In the genomic region with DNA sequence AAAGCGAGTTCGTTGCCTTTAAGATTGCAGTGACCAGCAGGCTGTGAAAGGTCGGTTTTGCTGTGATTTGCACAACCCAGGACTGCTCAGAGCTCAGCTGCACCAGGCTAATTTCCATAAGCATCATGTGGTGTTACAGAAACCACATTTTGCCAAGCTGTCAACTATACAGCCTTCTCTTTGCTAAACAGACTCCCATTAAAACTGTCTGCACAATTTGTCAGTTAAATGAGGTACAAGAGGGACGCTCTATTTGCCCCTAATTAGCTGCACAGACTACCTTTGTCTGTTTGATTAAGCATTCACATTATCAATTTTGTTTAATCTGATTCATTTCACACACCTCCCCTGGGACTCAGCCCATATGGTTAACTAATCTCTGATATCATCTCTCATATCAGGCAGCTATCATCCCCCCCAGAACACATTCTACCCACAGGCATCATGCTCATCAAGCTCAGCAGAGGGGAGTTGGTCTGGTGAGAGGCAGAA, we compare ENCODE assay signal across 12 cellular contexts.
DNase-seq lines count a peak whose midpoint lies in the region; ATAC-seq and TF ChIP-seq lines count a peak whose summit lies in the region.
"Had no signal": no experiment of that assay in that cellular context is flagged by ENCODE, and none has a peak within 500 bp of the region (broad histone marks: within the 10 kb centered on the region; RNA-seq: fewer than 3 reads in every experiment).

No MANE protein-coding gene starts in this region.

- TF ChIP-seq CTCF in glutamatergic neuron (IDR thresholded peaks at IDR 0.05; ENCODE audit: partially characterized antibody, unreplicated experiment) (no peak), progenitor cell of endocrine pancreas (IDR thresholded peaks at IDR 0.05; ENCODE audit: unreplicated experiment) (no peak), ascending aorta (IDR thresholded peaks at IDR 0.05) (no peak)
- TF ChIP-seq CTCF in CD4-positive, alpha-beta T cell (IDR thresholded peaks at IDR 0.05), result no peak

- no peak overlapping the region for H3K4me3 ChIP-seq in ascending aorta

- H3K4me1 ChIP-seq in ascending aorta, result no peaks in the 10 kb centered on the region

- H3K27me3 ChIP-seq in CD4-positive, alpha-beta T cell (ENCODE audit: control insufficient read depth, insufficient read depth, low read length), result no peaks in the 10 kb centered on the region
- no peaks in the 10 kb centered on the region for H3K27me3 ChIP-seq in ascending aorta

- H3K9me3 Mint-ChIP-seq in glutamatergic neuron (ENCODE audit: unreplicated experiment) (peaks cover 2% of the 10 kb centered on the region), progenitor cell of endocrine pancreas (ENCODE audit: low read depth) (no peaks in the 10 kb centered on the region)
- no peaks in the 10 kb centered on the region for H3K9me3 Mint-ChIP-seq in CD4-positive, alpha-beta T cell
- H3K9me3 Mint-ChIP-seq in activated naive CD4-positive, alpha-beta T cell treated with anti-CD3 and anti-CD28 coated beads, Interleukin-2, amount 10 ng/mL, durations not matched to agents 7 days and 5 days, result no peaks in the 10 kb centered on the region
- H3K9me3 Mint-ChIP-seq: activated naive CD8-positive, alpha-beta T cell treated with anti-CD3 and anti-CD28 coated beads for 36 hours; T-helper 2 cell treated with Interferon-gamma antibody and Interleukin-4, amounts not matched to agents 5 μg/mL and 100 μg/mL, for 36 hours had no signal

- H3K4me3 Mint-ChIP-seq in glutamatergic neuron (ENCODE audit: unreplicated experiment), result peak overlapping the region; percentile 9
- H3K4me3 Mint-ChIP-seq in CD4-positive, alpha-beta T cell, result no peak overlapping the region
- no peak overlapping the region for H3K4me3 Mint-ChIP-seq in progenitor cell of endocrine pancreas (ENCODE audit: low read depth)
- no peak overlapping the region for H3K4me3 Mint-ChIP-seq in activated naive CD4-positive, alpha-beta T cell treated with anti-CD3 and anti-CD28 coated beads, Interleukin-2, amount 10 ng/mL, durations not matched to agents 7 days and 5 days
- H3K4me3 Mint-ChIP-seq: activated naive CD8-positive, alpha-beta T cell treated with anti-CD3 and anti-CD28 coated beads for 36 hours; T-helper 2 cell treated with Interferon-gamma antibody and Interleukin-4, amounts not matched to agents 5 μg/mL and 100 μg/mL, for 36 hours had no signal

- H3K36me3 ChIP-seq in ascending aorta, result no peaks in the 10 kb centered on the region

- DNase-seq in glutamatergic neuron, result no peak
- no peak for DNase-seq in CD4-positive, alpha-beta T cell
- no peak for DNase-seq in progenitor cell of endocrine pancreas (ENCODE audit: low spot score, unreplicated experiment)
- DNase-seq in ascending aorta (ENCODE audit: low spot score in 2 of 2), result no peak
- no peak for DNase-seq in activated naive CD4-positive, alpha-beta T cell treated with anti-CD3 and anti-CD28 coated beads, Interleukin-2, amount 10 ng/mL, durations not matched to agents 7 days and 5 days
- DNase-seq: activated CD8-positive, alpha-beta memory T cell treated with anti-CD3 and anti-CD28 coated beads for 24 hours; activated naive CD8-positive, alpha-beta T cell treated with anti-CD3 and anti-CD28 coated beads for 36 hours had no signal

- intact Hi-C loops in CD4-positive, alpha-beta T cell (cut with DNase I, micrococcal nuclease), result no loop called here
- intact Hi-C loops in ascending aorta (cut with DNase I), result no loop called here

- H3K4me1 Mint-ChIP-seq in glutamatergic neuron (ENCODE audit: low read depth, unreplicated experiment), result peaks cover 40% of the 10 kb centered on the region
- no peaks in the 10 kb centered on the region for H3K4me1 Mint-ChIP-seq in CD4-positive, alpha-beta T cell (ENCODE audit: low read depth)
- peaks cover 2% of the 10 kb centered on the region for H3K4me1 Mint-ChIP-seq in progenitor cell of endocrine pancreas (ENCODE audit: low read depth)
- no peaks in the 10 kb centered on the region for H3K4me1 Mint-ChIP-seq in activated naive CD4-positive, alpha-beta T cell treated with anti-CD3 and anti-CD28 coated beads, Interleukin-2, amount 10 ng/mL, durations not matched to agents 7 days and 5 days
- H3K4me1 Mint-ChIP-seq: activated naive CD8-positive, alpha-beta T cell treated with anti-CD3 and anti-CD28 coated beads for 36 hours had no signal

- no peaks in the 10 kb centered on the region for H3K27me3 Mint-ChIP-seq in glutamatergic neuron (ENCODE audit: unreplicated experiment)
- peaks cover 4% of the 10 kb centered on the region for H3K27me3 Mint-ChIP-seq in CD4-positive, alpha-beta T cell
- peaks cover 3% of the 10 kb centered on the region for H3K27me3 Mint-ChIP-seq in progenitor cell of endocrine pancreas
- H3K27me3 Mint-ChIP-seq in activated naive CD4-positive, alpha-beta T cell treated with anti-CD3 and anti-CD28 coated beads, Interleukin-2, amount 10 ng/mL, durations not matched to agents 7 days and 5 days, result peaks cover 20% of the 10 kb centered on the region
- H3K27me3 Mint-ChIP-seq: activated naive CD8-positive, alpha-beta T cell treated with anti-CD3 and anti-CD28 coated beads for 36 hours had no signal

- CTCF ChIA-PET in CD4-positive, alpha-beta T cell (lab: Charles Lee), result no interaction called here
- CTCF ChIA-PET in activated naive CD4-positive, alpha-beta T cell treated with anti-CD3 and anti-CD28 coated beads, Interleukin-2, amount 10 ng/mL, durations not matched to agents 7 days and 5 days (lab: Charles Lee), result interaction anchor here (0.8 kb wide), 1 partner anchor 19 kb away, joined by 3 read pairs; no protein-coding TSS in a partner anchor

- H3K9me3 ChIP-seq in CD4-positive, alpha-beta T cell (ENCODE audit: control insufficient read depth, low read length), result no peaks in the 10 kb centered on the region
- H3K9me3 ChIP-seq in ascending aorta, result no peaks in the 10 kb centered on the region

- H3K27ac Mint-ChIP-seq in glutamatergic neuron (ENCODE audit: unreplicated experiment) (peak overlapping the region; percentile 83), progenitor cell of endocrine pancreas (no peak overlapping the region)
- no peak overlapping the region for H3K27ac Mint-ChIP-seq in CD4-positive, alpha-beta T cell
- H3K27ac Mint-ChIP-seq in activated naive CD4-positive, alpha-beta T cell treated with anti-CD3 and anti-CD28 coated beads, Interleukin-2, amount 10 ng/mL, durations not matched to agents 7 days and 5 days, result no peak overlapping the region
- H3K27ac Mint-ChIP-seq: activated naive CD8-positive, alpha-beta T cell treated with anti-CD3 and anti-CD28 coated beads for 36 hours; T-helper 2 cell treated with Interferon-gamma antibody and Interleukin-4, amounts not matched to agents 5 μg/mL and 100 μg/mL, for 36 hours had no signal

- no peaks in the 10 kb centered on the region for H3K36me3 Mint-ChIP-seq in glutamatergic neuron (ENCODE audit: unreplicated experiment)
- H3K36me3 Mint-ChIP-seq in CD4-positive, alpha-beta T cell (ENCODE audit: low read depth), result no peaks in the 10 kb centered on the region
- no peaks in the 10 kb centered on the region for H3K36me3 Mint-ChIP-seq in progenitor cell of endocrine pancreas (ENCODE audit: insufficient read depth)
- H3K36me3 Mint-ChIP-seq in activated naive CD4-positive, alpha-beta T cell treated with anti-CD3 and anti-CD28 coated beads, Interleukin-2, amount 10 ng/mL, durations not matched to agents 7 days and 5 days, result no peaks in the 10 kb centered on the region
- H3K36me3 Mint-ChIP-seq: activated naive CD8-positive, alpha-beta T cell treated with anti-CD3 and anti-CD28 coated beads for 36 hours had no signal

- peak; percentile 83 for ATAC-seq in GM18520 (IDR thresholded peaks at IDR 0.05; ENCODE audit: unreplicated experiment)
- ATAC-seq in GM21576 (IDR thresholded peaks at IDR 0.05; ENCODE audit: unreplicated experiment), result peak; percentile 66
- peak; percentile 82 for ATAC-seq in HG03439 (IDR thresholded peaks at IDR 0.05; ENCODE audit: unreplicated experiment)
- no peak for ATAC-seq in CD4-positive, alpha-beta T cell (ENCODE audit: poor library complexity)
- ATAC-seq: Panc1 had no signal

- H3K27ac ChIP-seq in CD4-positive, alpha-beta T cell (ENCODE audit: low read depth, low read length), result no peak overlapping the region
- no peak overlapping the region for H3K27ac ChIP-seq in ascending aorta

- POLR2A ChIA-PET in CD4-positive, alpha-beta T cell (lab: Charles Lee), result interaction anchor here (0.5 kb wide), 1 partner anchor 10 kb away, joined by 3 read pairs; no protein-coding TSS in a partner anchor
